ENCODE assay signal across 1 cellular context in genomic region chr12:113185180-113186032, GRCh38.
TF ChIP-seq lines count a peak whose summit lies in the region.

Gene DDX54 (minus strand): TSS chr12:113185478. CDS start chr12:113185451, 27 bp downstream.
Gene RITA1 (plus strand): TSS chr12:113185721. CDS start chr12:113186747, 1,026 bp downstream.

TF ChIP-seq in K562, 482 proteins besides CTCF, POLR2A, EP300 and RAD21 (continued from another document and continues in another):
- TF ChIP-seq ZNF740 (CRISPR knock-in tag; IDR thresholded peaks at IDR 0.05) (peak; percentile 97), ZNF740 (tag; IDR thresholded peaks at IDR 0.05) (peak in 1 of 2 experiments; percentile 90; a peak in 2 of 4 replicates), NFIC (IDR thresholded peaks at IDR 0.05) (peak; percentile 54; the same call in 1 of the 2 replicates), HNRNPLL (IDR thresholded peaks at IDR 0.05; ENCODE audit: low read depth, low read length, poor library complexity, severe bottlenecking) (peak; percentile 69), ZNF780A (CRISPR knock-in tag; IDR thresholded peaks at IDR 0.05) (no peak), CREB1 (IDR thresholded peaks at IDR 0.05) (peak; percentile 53; the same call in 1 of the 2 replicates), CREB1 (CRISPR knock-in tag; IDR thresholded peaks at IDR 0.05) (peak; percentile 67), ZNF584 (CRISPR knock-in tag; IDR thresholded peaks at IDR 0.05; ENCODE audit: low read depth) (no peak), CBX8 (IDR thresholded peaks at IDR 0.05; ENCODE audit: borderline replicate concordance, extremely low read depth, low read depth, low read length, poor library complexity, severe bottlenecking) (no peak), CHD2 (IDR thresholded peaks at IDR 0.05; ENCODE audit: low read depth, low read length) (no peak), CCNT2 (IDR thresholded peaks at IDR 0.05; ENCODE audit: borderline replicate concordance, extremely low read depth, insufficient read length, low read depth, low read length) (peak; percentile 55), DDX20 (tag; IDR thresholded peaks at IDR 0.05; ENCODE audit: low read depth) (no peak), ZNF253 (CRISPR knock-in tag; conservative IDR thresholded peaks at IDR 0.05) (no peak), SIRT6 (IDR thresholded peaks at IDR 0.05; ENCODE audit: low read depth, low read length) (no peak), ARNT (IDR thresholded peaks at IDR 0.05) (no peak), ESRRA (IDR thresholded peaks at IDR 0.05; ENCODE audit: borderline replicate concordance, low read depth) (no peak), MCM3 (IDR thresholded peaks at IDR 0.05) (no peak), ZFPM2 (CRISPR knock-in tag; IDR thresholded peaks at IDR 0.05) (no peak), BCLAF1 (IDR thresholded peaks at IDR 0.05; ENCODE audit: borderline replicate concordance in 1 of 2, control insufficient read depth in 1 of 2, low read depth in 2 of 2, low read length in 1 of 2) (peak in 1 of 2 experiments; percentile 95; a peak in 2 of 4 replicates), CSDE1 (IDR thresholded peaks at IDR 0.05) (peak in 1 of 2 experiments; percentile 42; a peak in 1 of 4 replicates), EP400 (IDR thresholded peaks at IDR 0.05) (peak; percentile 99), TOE1 (IDR thresholded peaks at IDR 0.05; ENCODE audit: borderline replicate concordance) (peak; percentile 99), TOE1 (CRISPR knock-in tag; IDR thresholded peaks at IDR 0.05; ENCODE audit: borderline replicate concordance, low read depth) (no peak), CBX1 (IDR thresholded peaks at IDR 0.05; ENCODE audit: low read depth) (peak; percentile 95), KDM1A (IDR thresholded peaks at IDR 0.05) (no peak), MEF2D (tag; conservative IDR thresholded peaks at IDR 0.05; ENCODE audit: low read depth) (no peak), KAT7 (CRISPR knock-in tag; IDR thresholded peaks at IDR 0.05; ENCODE audit: borderline replicate concordance) (peak; percentile 93), SMARCA5 (IDR thresholded peaks at IDR 0.05) (no peak), HES1 (IDR thresholded peaks at IDR 0.05; ENCODE audit: low read depth) (no peak), ZNF75A (CRISPR knock-in tag; IDR thresholded peaks at IDR 0.05) (no peak), PYGO2 (tag; IDR thresholded peaks at IDR 0.05) (no peak), ZBTB12 (CRISPR knock-in tag; IDR thresholded peaks at IDR 0.05) (no peak), KAT2B (IDR thresholded peaks at IDR 0.05; ENCODE audit: low read depth, low read length) (no peak), HNRNPL (IDR thresholded peaks at IDR 0.05; ENCODE audit: low read depth, low read length) (no peak), TEAD2 (tag; IDR thresholded peaks at IDR 0.05) (no peak), REST (CRISPR knock-in tag; IDR thresholded peaks at IDR 0.05; ENCODE audit: low read depth) (no peak; the same call in 1 of the 2 replicates), MTA3 (IDR thresholded peaks at IDR 0.05; ENCODE audit: borderline replicate concordance) (0 out of 2 replicates have a peak, but pooled peaks have one; percentile 60), RUNX1 (IDR thresholded peaks at IDR 0.05; ENCODE audit: low read depth) (no peak), ARID3A (IDR thresholded peaks at IDR 0.05; ENCODE audit: borderline replicate concordance, low read depth, low read length) (no peak), ZNF347 (CRISPR knock-in tag; IDR thresholded peaks at IDR 0.05; ENCODE audit: low read depth) (no peak), ZNF133 (CRISPR knock-in tag; IDR thresholded peaks at IDR 0.05) (no peak), HDAC6 (IDR thresholded peaks at IDR 0.05; ENCODE audit: low read depth, low read length) (no peak), HOXB6 (CRISPR knock-in tag; IDR thresholded peaks at IDR 0.05; ENCODE audit: borderline replicate concordance) (no peak), ZNF77 (CRISPR knock-in tag; IDR thresholded peaks at IDR 0.05) (no peak), MEF2A (IDR thresholded peaks at IDR 0.05; ENCODE audit: control insufficient read depth, low read depth, low read length) (no peak), NCOA2 (IDR thresholded peaks at IDR 0.05; ENCODE audit: partially characterized antibody in 2 of 2) (no peak), SRF (CRISPR knock-in tag; IDR thresholded peaks at IDR 0.05) (0 out of 4 replicates have a peak, but pooled peaks of 1 of the 2 experiments have one; percentile 49), SP2 (IDR thresholded peaks at IDR 0.05; ENCODE audit: extremely low read depth, low read depth, low read length, poor library complexity, severe bottlenecking) (no peak), ZSCAN29 (IDR thresholded peaks at IDR 0.05) (no peak), CTCFL (IDR thresholded peaks at IDR 0.05; ENCODE audit: borderline replicate concordance, insufficient read depth, low read depth, low read length, poor library complexity, severe bottlenecking) (no peak), JUN (IDR thresholded peaks at IDR 0.05; ENCODE audit: borderline replicate concordance, low read depth, low read length) (no peak), JUN (CRISPR knock-in tag; IDR thresholded peaks at IDR 0.05; ENCODE audit: borderline replicate concordance) (no peak), ZNF280B (CRISPR knock-in tag; IDR thresholded peaks at IDR 0.05) (no peak), ZBTB17 (CRISPR knock-in tag; IDR thresholded peaks at IDR 0.05) (no peak; the same call in 1 of the 2 replicates), NR2F6 (CRISPR knock-in tag; IDR thresholded peaks at IDR 0.05) (0 out of 2 replicates have a peak, but pooled peaks have one; percentile 36)
